ENCODE assay signal across 1 cellular context in genomic region chrX:24054182-24055042, GRCh38.
TF ChIP-seq lines count a peak whose summit lies in the region.

Gene EIF2S3, plus strand, starts transcription at chrX:24054956. Its CDS starts 13 bp downstream, at chrX:24054969.

TF ChIP-seq in HepG2, 621 proteins besides CTCF, POLR2A, EP300 and RAD21 (continued from another document and continues in another):
- no peak for TF ChIP-seq GRHL1 (CRISPR knock-in tag; conservative IDR thresholded peaks at IDR 0.05)
- TF ChIP-seq ZNF20 (CRISPR knock-in tag; IDR thresholded peaks at IDR 0.05): no peak
- TF ChIP-seq ZNF605 (CRISPR knock-in tag; IDR thresholded peaks at IDR 0.05): no peak
- no peak for TF ChIP-seq ZNF577 (CRISPR knock-in tag; IDR thresholded peaks at IDR 0.05; ENCODE audit: borderline replicate concordance, low read depth)
- peak; percentile 94 for TF ChIP-seq ZFP91 (CRISPR knock-in tag; IDR thresholded peaks at IDR 0.05; ENCODE audit: borderline replicate concordance)
- no peak for TF ChIP-seq KLF13 (CRISPR knock-in tag; IDR thresholded peaks at IDR 0.05)
- TF ChIP-seq CSRNP2 (CRISPR knock-in tag; conservative IDR thresholded peaks at IDR 0.05; ENCODE audit: low read depth): no peak
- TF ChIP-seq RFX3 (CRISPR knock-in tag; IDR thresholded peaks at IDR 0.05): no peak
- no peak for TF ChIP-seq ZSCAN30 (CRISPR knock-in tag; IDR thresholded peaks at IDR 0.05)
- no peak for TF ChIP-seq DBP (CRISPR knock-in tag; IDR thresholded peaks at IDR 0.05; ENCODE audit: not compliant biosample characterization)
- peak; percentile 66 for TF ChIP-seq PHF20 (CRISPR knock-in tag; IDR thresholded peaks at IDR 0.05)
- TF ChIP-seq HNF4A (CRISPR knock-in tag; IDR thresholded peaks at IDR 0.05): peak; percentile 45
- TF ChIP-seq ZNF710 (CRISPR knock-in tag; IDR thresholded peaks at IDR 0.05; ENCODE audit: borderline replicate concordance): no peak
- 0 out of 2 replicates have a peak, but pooled peaks have one; percentile 31 for TF ChIP-seq HNF1B (CRISPR knock-in tag; IDR thresholded peaks at IDR 0.05)
- TF ChIP-seq ZNF879 (CRISPR knock-in tag; IDR thresholded peaks at IDR 0.05): no peak
- no peak for TF ChIP-seq ZNF407 (CRISPR knock-in tag; IDR thresholded peaks at IDR 0.05; ENCODE audit: not compliant biosample characterization)
- TF ChIP-seq STAT6 (CRISPR knock-in tag; IDR thresholded peaks at IDR 0.05; ENCODE audit: borderline replicate concordance): no peak
- TF ChIP-seq GABPB1 (CRISPR knock-in tag; IDR thresholded peaks at IDR 0.05): peak; percentile 94
- no peak for TF ChIP-seq ZBTB7A (CRISPR knock-in tag; IDR thresholded peaks at IDR 0.05)
- no peak for TF ChIP-seq CHD4 (IDR thresholded peaks at IDR 0.05; ENCODE audit: borderline replicate concordance, low read length)
- no peak for TF ChIP-seq CBX1 (IDR thresholded peaks at IDR 0.05; ENCODE audit: low read depth)
- no peak for TF ChIP-seq ZNF780A (CRISPR knock-in tag; IDR thresholded peaks at IDR 0.05)
- TF ChIP-seq TP53 (CRISPR knock-in tag; conservative IDR thresholded peaks at IDR 0.05): no peak
- TF ChIP-seq NFIB (CRISPR knock-in tag; IDR thresholded peaks at IDR 0.05; ENCODE audit: borderline replicate concordance): no peak
- no peak for TF ChIP-seq TRAFD1 (CRISPR knock-in tag; IDR thresholded peaks at IDR 0.05; ENCODE audit: borderline replicate concordance)
- TF ChIP-seq ZNF552 (CRISPR knock-in tag; IDR thresholded peaks at IDR 0.05; ENCODE audit: borderline replicate concordance): no peak
- TF ChIP-seq RNF219 (CRISPR knock-in tag; IDR thresholded peaks at IDR 0.05): no peak
